Comparison of ENCODE assay signal across 23 cellular contexts in the genomic region with DNA sequence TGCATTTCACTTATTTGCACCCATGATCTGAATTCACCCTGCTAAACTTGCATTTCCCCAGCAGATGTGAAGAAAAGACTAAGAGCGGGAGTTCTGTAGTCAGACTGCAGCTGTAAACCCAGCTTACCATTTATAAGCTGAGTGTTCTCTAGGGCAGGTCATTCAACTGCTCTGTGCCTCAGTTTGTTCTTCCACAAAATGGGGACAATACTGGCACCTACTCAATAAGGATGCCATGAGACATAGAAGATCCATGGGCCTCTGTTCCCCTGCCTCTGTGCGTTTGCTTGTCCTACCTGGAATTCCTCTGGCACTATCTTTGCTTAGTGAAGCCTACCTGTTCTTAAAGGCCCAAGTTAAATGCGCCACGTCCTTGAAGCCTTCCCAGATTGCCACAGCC. TPM values are rescaled to one million over a fixed set of nuclear protein-coding genes. Genes with fewer than 3 reads are reported as not detected.
A peak's percentile ranks its signal among the peaks of the same experiment; 100 is the strongest.
DNase-seq lines count a peak whose midpoint lies in the region; ATAC-seq, FAIRE-seq and TF ChIP-seq lines count a peak whose summit lies in the region.
"Had no signal": no experiment of that assay in that cellular context is flagged by ENCODE, and none has a peak within 500 bp of the region (broad histone marks: within the 10 kb centered on the region; RNA-seq: fewer than 3 reads in every experiment).

No MANE protein-coding gene starts in this region.

- WGBS in H1 (ENCODE audit: extremely low coverage in 1 of 2, insufficient coverage in 1 of 2, insufficient read length in 1 of 2, insufficient replicate concordance in 2 of 2, low coverage in 1 of 2, low lambda C conversion rate in 2 of 2, missing lambda C conversion rate in 1 of 2), 2 experiments = 91% methylated on average over 4 of the region's 4 CpGs; no CpG with 5 or more reads in 1 of the 2 experiments

- TF ChIP-seq POLR2A in H1 (IDR thresholded peaks at IDR 0.05; ENCODE audit: control extremely low read depth in 1 of 2, low read depth in 2 of 2, low read length in 2 of 2) = no peak

- H3K27ac Mint-ChIP-seq in nephron = peak overlapping the region in 2 of 3 experiments; percentile 21 to 29
- H3K27ac Mint-ChIP-seq: CD4-positive, alpha-beta T cell; GM23338 had no signal

- no peak for TF ChIP-seq EP300 in H1 (IDR thresholded peaks at IDR 0.05; ENCODE audit: borderline replicate concordance in 1 of 2, low read depth in 2 of 2, low read length in 2 of 2)

- H2AK5ac ChIP-seq in H1 (ENCODE audit: low read depth, low read length) = no peak overlapping the region

- no peak overlapping the region for H4K5ac ChIP-seq in H1 (ENCODE audit: insufficient read length, low read depth, low read length)

- H3K4me1 ChIP-seq in BLaER1 treated with 17β-estradiol and CSF1 and Interleukin-3, amounts not matched to agents 10 nM and 100 nM = peaks cover 53 to 87% (median 69%) of the 10 kb centered on the region in 10 experiments
- peaks cover 41% of the 10 kb centered on the region for H3K4me1 ChIP-seq in Loucy (ENCODE audit: insufficient read depth, low read length, poor library complexity, severe bottlenecking)
- H3K4me1 ChIP-seq in H1 (replicated peaks in 1 of 4; ENCODE audit: control insufficient read depth in 3 of 4, insufficient read depth in 4 of 4, low read length in 3 of 4) = no peaks in the 10 kb centered on the region; a peak in 3 of 7 replicates
- H3K4me1 ChIP-seq: A549, BE2C had no signal

- H3K4me3 ChIP-seq in BLaER1 treated with 17β-estradiol and CSF1 and Interleukin-3, amounts not matched to agents 10 nM and 100 nM = no peak overlapping the region
- peak overlapping the region; percentile 45 for H3K4me3 ChIP-seq in Loucy (ENCODE audit: low read length, poor library complexity, severe bottlenecking)
- H3K4me3 ChIP-seq in H1 (ENCODE audit: extremely low read depth in 1 of 4, insufficient read depth in 2 of 4, low read depth in 3 of 4, low read length in 4 of 4) = no peak overlapping the region
- H3K4me3 ChIP-seq: A549, GM12878, GM23338, MG63 had no signal

- no peak for FAIRE-seq in H1 (lab: Jason Lieb, UNC)
- FAIRE-seq: A549, GM12878 had no signal

- peaks cover 19% of the 10 kb centered on the region for H3K9me3 Mint-ChIP-seq in nephron

- CTCF ChIA-PET in H1 (lab: Charles Lee; ENCODE audit: partially characterized antibody) = interaction anchor here (1.0 to 1.5 kb wide), 8 partner anchors 8 to 257 kb away, joined by 3 to 9 read pairs (median 4); no protein-coding TSS in a partner anchor

- no peak overlapping the region for H3K14ac ChIP-seq in H1 (ENCODE audit: insufficient read length)

- peaks cover 40% of the 10 kb centered on the region for H3K4me1 Mint-ChIP-seq in nephron

- H3K23ac ChIP-seq in H1 (ENCODE audit: insufficient read length) = no peak overlapping the region

- H3K79me1 ChIP-seq in H1 (ENCODE audit: low read depth, low read length) = no peaks in the 10 kb centered on the region

- no peaks in the 10 kb centered on the region for H3K27me3 ChIP-seq in BLaER1 treated with 17β-estradiol and CSF1 and Interleukin-3, amounts not matched to agents 10 nM and 100 nM
- H3K27me3 ChIP-seq in Loucy (ENCODE audit: insufficient read depth, low read length, poor library complexity, severe bottlenecking) (no peaks in the 10 kb centered on the region), H1 (replicated peaks in 1 of 4; ENCODE audit: control insufficient read depth in 3 of 4, extremely low read depth in 1 of 4, insufficient read depth in 3 of 4, low read length in 3 of 4) (no peaks in the 10 kb centered on the region)
- H3K27me3 ChIP-seq: BE2C, MG63 had no signal

- H3K4me3 Mint-ChIP-seq in nephron = no peak overlapping the region
- H3K4me3 Mint-ChIP-seq: CD4-positive, alpha-beta T cell; GM23338 had no signal

- H3F3A ChIP-seq in Loucy (ENCODE audit: low read depth) = no peaks in the 10 kb centered on the region

- peaks cover 3% of the 10 kb centered on the region for H3K36me3 Mint-ChIP-seq in nephron (ENCODE audit: low read depth)

- intact Hi-C loops in left colon (cut with DNase I, micrococcal nuclease) = no loop called here

- no peak for DNase-seq in H1 (ENCODE audit: low read depth in 1 of 2, low spot score in 2 of 2)
- no peak for DNase-seq in stimulated activated CD4-positive, alpha-beta T cell treated with anti-CD3 and anti-CD28 coated beads, Interleukin-2, amount 100 ng/mL, for 24 hours
- no peak for DNase-seq in left colon
- no peak for DNase-seq in activated CD4-positive, CD25-positive, alpha-beta regulatory T cell (lab: John Stamatoyannopoulos, UW)
- DNase-seq: BE2C; CD4-positive, alpha-beta T cell; DMS 273 treated with DMSO at 0.1 percent for 48 hours; NCI-H1048; NCI-H1417 treated with DMSO at 0.1 percent for 48 hours; NCI-H1930; NCI-H82; SHP77 had no signal

- H2BK20ac ChIP-seq in H1 (ENCODE audit: low read length) = no peak overlapping the region

- no peaks in the 10 kb centered on the region for H3K23me2 ChIP-seq in H1 (ENCODE audit: low read depth, low read length)

- H2BK12ac ChIP-seq in H1 (ENCODE audit: low read depth, low read length) = no peak overlapping the region

- no peak overlapping the region for H3K18ac ChIP-seq in H1 (ENCODE audit: extremely low read depth, low read length)

- no peak overlapping the region for H2BK15ac ChIP-seq in H1 (ENCODE audit: low read length)

- peak overlapping the region in 6 of 11 experiments; percentile 61 to 74 (median 67); a peak in 10 of 22 replicates for H3K9ac ChIP-seq in BLaER1 treated with 17β-estradiol and CSF1 and Interleukin-3, amounts not matched to agents 10 nM and 100 nM
- peak overlapping the region; percentile 55 for H3K9ac ChIP-seq in Loucy (ENCODE audit: low read depth, low read length, poor library complexity, severe bottlenecking)
- no peak overlapping the region for H3K9ac ChIP-seq in H1 (replicated peaks in 1 of 4; ENCODE audit: extremely low read depth in 1 of 4, low read depth in 3 of 4, low read length in 3 of 4)
- H3K9ac ChIP-seq: KMS-11 had no signal

- peaks cover 6 to 16% (median 13%) of the 10 kb centered on the region in 11 experiments for H3K9me3 ChIP-seq in BLaER1 treated with 17β-estradiol and CSF1 and Interleukin-3, amounts not matched to agents 10 nM and 100 nM (replicated peaks in 1 of 11)
- H3K9me3 ChIP-seq in Loucy (ENCODE audit: insufficient read depth, low read depth, low read length) (peaks cover 7% of the 10 kb centered on the region), H1 (ENCODE audit: insufficient read depth in 2 of 2, low read depth in 1 of 2, low read length in 1 of 2) (no peaks in the 10 kb centered on the region; a peak in 1 of 4 replicates)
- H3K9me3 ChIP-seq: BE2C had no signal

- no peak for TF ChIP-seq RAD21 in H1 (IDR thresholded peaks at IDR 0.05 in 1 of 2, conservative IDR thresholded peaks at IDR 0.05 in 1 of 2; ENCODE audit: low read depth in 2 of 2, low read length in 2 of 2)

- no peaks in the 10 kb centered on the region for H3K36me3 ChIP-seq in BLaER1 treated with 17β-estradiol and CSF1 and Interleukin-3, amounts not matched to agents 10 nM and 100 nM
- no peaks in the 10 kb centered on the region for H3K36me3 ChIP-seq in Loucy (ENCODE audit: insufficient read depth, low read length)
- no peaks in the 10 kb centered on the region for H3K36me3 ChIP-seq in H1 (ENCODE audit: control insufficient read depth in 2 of 4, insufficient read depth in 4 of 4, low read length in 3 of 4)
- H3K36me3 ChIP-seq: BE2C, MG63 had no signal

- H4K91ac ChIP-seq in H1 (replicated peaks; ENCODE audit: insufficient read length, low read length) = no peak overlapping the region

- H3K56ac ChIP-seq in H1 (replicated peaks; ENCODE audit: insufficient read length, low read depth, low read length) = no peak overlapping the region

- no peaks in the 10 kb centered on the region for H4K20me1 ChIP-seq in BLaER1 treated with 17β-estradiol and CSF1 and Interleukin-3, amounts not matched to agents 10 nM and 100 nM
- H4K20me1 ChIP-seq in Loucy (ENCODE audit: insufficient read depth, low read length, poor library complexity, severe bottlenecking) (no peaks in the 10 kb centered on the region), H1 (replicated peaks in 1 of 2; ENCODE audit: control insufficient read depth in 1 of 2, insufficient read depth in 2 of 2, low read length in 2 of 2) (no peaks in the 10 kb centered on the region)

- no peaks in the 10 kb centered on the region for H3K9me2 ChIP-seq in Loucy (replicated peaks; ENCODE audit: low read depth, low read length)

- POLR2A ChIA-PET in H1 (lab: Charles Lee; ENCODE audit: partially characterized antibody) = interaction anchor here (0.5 kb wide), 1 partner anchor 22 kb away, joined by 3 read pairs; no protein-coding TSS in a partner anchor

- ATAC-seq in left colon (no peak), GM18868 (IDR thresholded peaks at IDR 0.05; ENCODE audit: unreplicated experiment) (no peak)
- ATAC-seq: A549, GM12878, HCT116 had no signal

- TF ChIP-seq CTCF in Loucy (conservative IDR thresholded peaks at IDR 0.05; ENCODE audit: low read length) (no peak), H1 (IDR thresholded peaks at IDR 0.05; ENCODE audit: control extremely low read depth in 1 of 3, insufficient read depth in 1 of 3, low read depth in 1 of 3, low read length in 3 of 3) (no peak), nephron (IDR thresholded peaks at IDR 0.05; ENCODE audit: unreplicated experiment in 3 of 3) (no peak)

- no peak overlapping the region for H3K4ac ChIP-seq in H1 (replicated peaks; ENCODE audit: insufficient read length, low read depth, low read length)

- H3K79me2 ChIP-seq in Loucy (ENCODE audit: insufficient read depth, low read length) (no peaks in the 10 kb centered on the region), H1 (ENCODE audit: control insufficient read depth in 1 of 2, insufficient read depth in 2 of 2, low read length in 2 of 2) (no peaks in the 10 kb centered on the region)

- no peak overlapping the region for H2BK120ac ChIP-seq in H1 (replicated peaks; ENCODE audit: low read depth, low read length)

- no peak overlapping the region for H2BK5ac ChIP-seq in H1 (ENCODE audit: low read depth, low read length)

- H3K27ac ChIP-seq in BLaER1 treated with 17β-estradiol and CSF1 and Interleukin-3, amounts not matched to agents 10 nM and 100 nM = peak overlapping the region in 8 of 11 experiments; percentile 68 to 88 (median 78); a peak in 16 of 22 replicates
- no peak overlapping the region for H3K27ac ChIP-seq in H1 (ENCODE audit: low read depth, low read length)
- H3K27ac ChIP-seq: A549, KMS-11 had no signal

- peak overlapping the region; percentile 63 to 85 (median 74) for H3K4me2 ChIP-seq in BLaER1 treated with 17β-estradiol and CSF1 and Interleukin-3, amounts not matched to agents 10 nM and 100 nM
- H3K4me2 ChIP-seq in Loucy (ENCODE audit: low read depth, low read length, poor library complexity, severe bottlenecking) (peak overlapping the region; percentile 60), H1 (ENCODE audit: insufficient read depth in 1 of 2, low read depth in 2 of 2, low read length in 2 of 2) (no peak overlapping the region)
- H3K4me2 ChIP-seq: A549, GM23338, KMS-11 had no signal

- H4K8ac ChIP-seq in H1 (ENCODE audit: extremely low read depth, insufficient read depth, low read length) = no peak overlapping the region

- H2AFZ ChIP-seq in Loucy (ENCODE audit: low read length) = no peak overlapping the region
- H2AFZ ChIP-seq in H1 (ENCODE audit: low read length) = no peak overlapping the region
- H2AFZ ChIP-seq: GM23338 had no signal

- peaks cover 5% of the 10 kb centered on the region for H3K27me3 Mint-ChIP-seq in nephron (ENCODE audit: low read depth)

RNA-seq across cellular contexts. Expression of a gene that starts 12.2 kb away (rescaled TPM):
- 38.5 and 41.0 TPM in 2 replicates for total RNA-seq in H1 (2021; fragmentation: NEBNext Ultra II Directional; extraction: Animal tissue kit (Norgen Biotek cat#: 25700))
- 65.6 and 78.9 TPM in 2 replicates for polyA plus RNA-seq in H1 (2011; rRNA removed)
- 73.5 TPM for polyA plus RNA-seq in H1 (2011; cell fraction: cytosol; rRNA removed)
- polyA plus RNA-seq in H1 (2011; cell fraction: nucleus; rRNA removed) = 60.0 TPM
- 21.8 to 38.0 TPM (median 35.1 TPM) in 4 replicates for polyA plus RNA-seq in H1 (2012, experiment 1 of 2)
- polyA plus RNA-seq in H1 (2012, experiment 2 of 2) = 41.2 TPM
- polyA plus RNA-seq in H1 (2013, experiment 1 of 2) = 36.9 TPM
- polyA plus RNA-seq in H1 (2013, experiment 2 of 2) = 40.4 TPM
- polyA minus RNA-seq in H1 (2011; rRNA and poly(A)+ RNA removed) = 10.9 and 15.4 TPM in 2 replicates
- 22.2 TPM for polyA minus RNA-seq in H1 (2011; cell fraction: cytosol; rRNA and poly(A)+ RNA removed)
- polyA minus RNA-seq in H1 (2011; cell fraction: nucleus; rRNA and poly(A)+ RNA removed) = 12.8 TPM
- total RNA-seq in left colon = 1 to 10 TPM; 1.1 to 1.6 TPM
- total RNA-seq: Caco-2; CD4-positive, alpha-beta T cell; GM12878 had no signal
- polyA plus RNA-seq: GM12878 had no signal

Comparison
In these comparisons a context has a peak if more than half of its experiments do, and no peak if none do; other contexts are left out.
1. H3K4me2 ChIP-seq: peak in BLaER1 treated with 17β-estradiol and CSF1 and Interleukin-3, amounts not matched to agents 10 nM and 100 nM (11 of 11) and Loucy (single experiment); none in H1 (0 of 2).
2. H3K9ac ChIP-seq: peak in BLaER1 treated with 17β-estradiol and CSF1 and Interleukin-3, amounts not matched to agents 10 nM and 100 nM (6 of 11) and Loucy (single experiment); none in H1 (0 of 4).
3. RNA of a gene that starts 12.2 kb away (total RNA-seq): 38.5 to 41.0 TPM in H1; 1.1 to 1.6 TPM in left colon; every median in the first group is over 10 times any median in the second.